ENCODE assay signal across 27 cellular contexts in genomic region chr11:70842701-70843100, GRCh38.
"Had no signal": no experiment of that assay in that cellular context is flagged by ENCODE, and none has a peak within 500 bp of the region (broad histone marks: within the 10 kb centered on the region; RNA-seq: fewer than 3 reads in every experiment).

No MANE protein-coding gene starts in this region.

- FAIRE-seq: colon, endometrium, endothelial cell of umbilical vein, frontal cortex had no signal

- H3K4me1 ChIP-seq: colonic mucosa, esophagus muscularis mucosa, esophagus squamous epithelium, foreskin keratinocyte, gastrocnemius medialis, gastroesophageal sphincter, heart left ventricle had no signal

- H3K27ac ChIP-seq: colonic mucosa, coronary artery, dorsolateral prefrontal cortex, epithelial cell of prostate, esophagus muscularis mucosa, esophagus squamous epithelium, foreskin keratinocyte, gastrocnemius medialis, gastroesophageal sphincter, heart left ventricle had no signal

- H3K9me3 ChIP-seq: colonic mucosa, esophagus squamous epithelium, gastrocnemius medialis had no signal

- ATAC-seq: effector memory CD8-positive, alpha-beta T cell; esophagus mucosa; foreskin keratinocyte; gastrocnemius medialis; gastroesophageal sphincter; heart left ventricle had no signal

- H3K4me3 ChIP-seq: colonic mucosa, coronary artery, dorsolateral prefrontal cortex, esophagus muscularis mucosa, esophagus squamous epithelium, gastrocnemius medialis, gastroesophageal sphincter, heart left ventricle had no signal

- H3K27me3 ChIP-seq: colonic mucosa, esophagus muscularis mucosa, esophagus squamous epithelium, foreskin keratinocyte, gastroesophageal sphincter had no signal

- H3K36me3 ChIP-seq: colonic mucosa, esophagus muscularis mucosa, esophagus squamous epithelium, gastrocnemius medialis, gastroesophageal sphincter, heart left ventricle had no signal

- DNase-seq: colonic mucosa; cortex of kidney; dermis blood vessel endothelial cell; dorsolateral prefrontal cortex; effector CD4-positive, alpha-beta T cell; effector CD8-positive, alpha-beta T cell; effector memory CD4-positive, alpha-beta T cell; effector memory CD8-positive, alpha-beta T cell; endodermal cell; erythroblast; esophagus squamous epithelium; foreskin fibroblast; foreskin keratinocyte; foreskin melanocyte; gastrocnemius medialis; glutamatergic neuron; head of caudate nucleus had no signal
